ENCODE assay signal across 30 cellular contexts in genomic region chr12:130850418-130851021, GRCh38. TPM values are rescaled to one million over a fixed set of nuclear protein-coding genes. Genes with fewer than 3 reads are reported as not detected.
DNase-seq lines count a peak whose midpoint lies in the region; ATAC-seq, FAIRE-seq and TF ChIP-seq lines count a peak whose summit lies in the region.
"Had no signal": no experiment of that assay in that cellular context is flagged by ENCODE, and none has a peak within 500 bp of the region (broad histone marks: within the 10 kb centered on the region; RNA-seq: fewer than 3 reads in every experiment).

No MANE protein-coding gene starts in this region.

- H3K79me2 ChIP-seq in HepG2 (ENCODE audit: insufficient read depth, low read length) = no peaks in the 10 kb centered on the region

- 49% methylated on average over 12 of the region's 12 CpGs for whole genome bisulfite sequencing in HepG2 (ENCODE audit: low lambda C conversion rate)
- 77% methylated on average over 12 of the region's 12 CpGs for WGBS in right lobe of liver (ENCODE audit: insufficient coverage, low coverage, low lambda C conversion rate, missing lambda C conversion rate)

- no TSS peak for BruUV-seq in HepG2 (replicated peaks; lab: Mats Ljungman, UMichigan)

- peak overlapping the region; percentile 61 for H3K27ac ChIP-seq in HepG2 (ENCODE audit: extremely low read length, insufficient read depth, low read length)
- no peak overlapping the region for H3K27ac ChIP-seq in right lobe of liver
- H3K27ac ChIP-seq: C4-2B, GM23248 had no signal

- H3K4me3 Mint-ChIP-seq in endothelial cell (ENCODE audit: unreplicated experiment) (no peak overlapping the region), nephron (peak overlapping the region in 1 of 3 experiments; percentile 25)
- H3K4me3 Mint-ChIP-seq: activated CD4-positive, alpha-beta T cell treated with anti-CD3 and anti-CD28 coated beads for 36 hours; activated CD8-positive, alpha-beta T cell treated with anti-CD3 and anti-CD28 coated beads for 36 hours; activated T-helper 17 cell treated with anti-CD3 and anti-CD28 coated beads, Interleukin-2, amount 50 U/mL, for 72 hours; naive thymus-derived CD8-positive, alpha-beta T cell; T-helper 2 cell treated with Interferon-gamma antibody and Interleukin-4, amounts not matched to agents 5 μg/mL and 100 μg/mL, for 36 hours had no signal

- in situ Hi-C loops in HepG2 (cut with HindIII; ENCODE audit: extremely low pct_ligation_motif_present, low pct_unique_long_range_greater_than_20kb) = no loop called here

- H3K4me2 ChIP-seq in HepG2 (ENCODE audit: low read depth, low read length) = peak overlapping the region; percentile 34

- no peaks in the 10 kb centered on the region for H4K20me1 ChIP-seq in HepG2 (ENCODE audit: insufficient read depth, low read length)

- no peak overlapping the region for H2AFZ ChIP-seq in HepG2 (ENCODE audit: low read length)
- H2AFZ ChIP-seq: GM23248 had no signal

- H3K27ac Mint-ChIP-seq in endothelial cell (ENCODE audit: unreplicated experiment) (peak overlapping the region; percentile 58), nephron (peak overlapping the region; percentile 74 to 96 (median 87))
- H3K27ac Mint-ChIP-seq: activated CD4-positive, alpha-beta T cell treated with anti-CD3 and anti-CD28 coated beads for 36 hours; activated CD8-positive, alpha-beta T cell treated with anti-CD3 and anti-CD28 coated beads for 36 hours; activated T-helper 17 cell treated with anti-CD3 and anti-CD28 coated beads, Interleukin-2, amount 50 U/mL, for 72 hours; T-helper 2 cell treated with Interferon-gamma antibody and Interleukin-4, amounts not matched to agents 5 μg/mL and 100 μg/mL, for 36 hours had no signal

- H3K9ac ChIP-seq in HepG2 (ENCODE audit: insufficient read depth, low read depth, low read length) = no peak overlapping the region
- H3K9ac ChIP-seq: GM23248 had no signal

- H3K9me3 ChIP-seq in HepG2 (ENCODE audit: low read length) (no peaks in the 10 kb centered on the region), right lobe of liver (no peaks in the 10 kb centered on the region)

- CTCF ChIA-PET in HepG2 (lab: Yijun Ruan, JAX; ENCODE audit: low intra/inter-chr PET ratio, low total read pairs) = no interaction called here

- no peaks in the 10 kb centered on the region for H3K27me3 ChIP-seq in HepG2 (ENCODE audit: control insufficient read depth in 1 of 2, insufficient read depth in 2 of 2, low read length in 2 of 2)
- no peaks in the 10 kb centered on the region for H3K27me3 ChIP-seq in right lobe of liver

- DNase-seq in HepG2 (ENCODE audit: low spot score) (no peak), right lobe of liver (no peak), endothelial cell (ENCODE audit: low spot score) (no peak), NCI-H1417 (lab: John Stamatoyannopoulos, UW) (no peak), DMS53 treated with DMSO at 0.1 percent for 48 hours (lab: John Stamatoyannopoulos, UW; ENCODE audit: unreplicated experiment) (no peak), inferior parietal cortex (ENCODE audit: extremely low spot score) (no peak)
- DNase-seq: activated CD4-positive, alpha-beta T cell treated with anti-CD3 and anti-CD28 coated beads for 36 hours; activated CD8-positive, alpha-beta T cell treated with anti-CD3 and anti-CD28 coated beads for 36 hours; activated naive CD4-positive, alpha-beta T cell treated with anti-CD3 and anti-CD28 coated beads, Interleukin-2, amount 50 U/mL, for 16 hours; cerebellar nuclear complex; DMS79 treated with DMSO at 0.1 percent for 48 hours; GDM1; GM23248; Kasumi-1; MV-4-11; naive thymus-derived CD8-positive, alpha-beta T cell; NCI-H1436 treated with DMSO at 0.1 percent for 48 hours; SHP77; stimulated activated naive CD4-positive, alpha-beta T cell had no signal

- H3K4me1 Mint-ChIP-seq in endothelial cell (ENCODE audit: unreplicated experiment) (peaks cover 8% of the 10 kb centered on the region), nephron (peaks cover 6% of the 10 kb centered on the region)
- H3K4me1 Mint-ChIP-seq: activated CD4-positive, alpha-beta T cell treated with anti-CD3 and anti-CD28 coated beads for 36 hours; activated T-helper 17 cell treated with anti-CD3 and anti-CD28 coated beads, Interleukin-2, amount 50 U/mL, for 72 hours; naive thymus-derived CD8-positive, alpha-beta T cell had no signal

- TF ChIP-seq POLR2A in HepG2 (IDR thresholded peaks at IDR 0.05; ENCODE audit: insufficient read depth in 1 of 2, low read depth in 2 of 2, low read length in 2 of 2) (0 out of 4 replicates have a peak, but pooled peaks of 1 of the 2 experiments have one; percentile 30), right lobe of liver (IDR thresholded peaks at IDR 0.05) (no peak)

- H3K36me3 ChIP-seq in HepG2 (replicated peaks in 1 of 2; ENCODE audit: control insufficient read depth in 1 of 2, insufficient read depth in 2 of 2, low read length in 2 of 2) = no peaks in the 10 kb centered on the region
- H3K36me3 ChIP-seq in right lobe of liver = no peaks in the 10 kb centered on the region

- TF ChIP-seq RAD21 in HepG2 (CRISPR knock-in tag; IDR thresholded peaks at IDR 0.05) = no peak

- peaks cover 69% of the 10 kb centered on the region for H3K4me1 ChIP-seq in HepG2 (ENCODE audit: insufficient read depth, low read length)
- H3K4me1 ChIP-seq in right lobe of liver = no peaks in the 10 kb centered on the region

- H3K36me3 Mint-ChIP-seq in endothelial cell (ENCODE audit: low read depth, unreplicated experiment) (no peaks in the 10 kb centered on the region), nephron (ENCODE audit: low read depth) (no peaks in the 10 kb centered on the region)
- H3K36me3 Mint-ChIP-seq: brain; naive thymus-derived CD8-positive, alpha-beta T cell had no signal

- POLR2A ChIA-PET in HepG2 (lab: Yijun Ruan, JAX) = interaction anchor here (1.7 kb wide), 1 partner anchor 20 kb away, joined by 8 read pairs; no protein-coding TSS in a partner anchor

- H3K9me3 Mint-ChIP-seq in endothelial cell (ENCODE audit: unreplicated experiment) = no peaks in the 10 kb centered on the region
- H3K9me3 Mint-ChIP-seq in nephron = no peaks in the 10 kb centered on the region
- H3K9me3 Mint-ChIP-seq: activated CD8-positive, alpha-beta T cell treated with anti-CD3 and anti-CD28 coated beads for 36 hours; activated T-helper 17 cell treated with anti-CD3 and anti-CD28 coated beads, Interleukin-2, amount 50 U/mL, for 72 hours; naive thymus-derived CD8-positive, alpha-beta T cell; T-helper 2 cell treated with Interferon-gamma antibody and Interleukin-4, amounts not matched to agents 5 μg/mL and 100 μg/mL, for 36 hours had no signal

- TF ChIP-seq CTCF in HepG2 (CRISPR knock-in tag; IDR thresholded peaks at IDR 0.05) (no peak), right lobe of liver (IDR thresholded peaks at IDR 0.05) (no peak), endothelial cell (IDR thresholded peaks at IDR 0.05; ENCODE audit: unreplicated experiment) (no peak), nephron (IDR thresholded peaks at IDR 0.05; ENCODE audit: unreplicated experiment in 3 of 3) (no peak)

- TF ChIP-seq EP300 in HepG2 (IDR thresholded peaks at IDR 0.05; ENCODE audit: low read depth in 2 of 2, low read length in 2 of 2) (no peak), HepG2 (CRISPR knock-in tag; IDR thresholded peaks at IDR 0.05; ENCODE audit: borderline replicate concordance) (no peak)

- ATAC-seq in HepG2 = no peak
- no peak for ATAC-seq in right lobe of liver
- ATAC-seq in GM18858 (IDR thresholded peaks at IDR 0.05; ENCODE audit: unreplicated experiment) = no peak
- ATAC-seq: activated CD4-positive, alpha-beta T cell treated with anti-CD3 and anti-CD28 coated beads for 36 hours; activated CD8-positive, alpha-beta T cell treated with anti-CD3 and anti-CD28 coated beads for 36 hours; activated T-helper 17 cell treated with anti-CD3 and anti-CD28 coated beads, Interleukin-2, amount 50 U/mL, for 72 hours; naive thymus-derived CD8-positive, alpha-beta T cell; Panc1 had no signal

- H3K27me3 Mint-ChIP-seq in endothelial cell (ENCODE audit: unreplicated experiment) = peaks cover 6% of the 10 kb centered on the region
- H3K27me3 Mint-ChIP-seq in nephron (ENCODE audit: low read depth) = peaks cover 54% of the 10 kb centered on the region
- H3K27me3 Mint-ChIP-seq: activated CD8-positive, alpha-beta T cell treated with anti-CD3 and anti-CD28 coated beads for 36 hours; activated T-helper 17 cell treated with anti-CD3 and anti-CD28 coated beads, Interleukin-2, amount 50 U/mL, for 72 hours had no signal

- intact Hi-C loops in HepG2 (cut with micrococcal nuclease; ENCODE audit: unreplicated experiment) (loop anchor here (1.0 kb wide), 1 partner anchor 13 kb away; no protein-coding TSS in a partner anchor), right lobe of liver (cut with DNase I) (no loop called here)

- FAIRE-seq in HepG2 (lab: Jason Lieb, UNC) = no peak
- FAIRE-seq: endometrium, frontal cortex, islet of Langerhans, small intestine had no signal

- H3K4me3 ChIP-seq in HepG2 (replicated peaks in 1 of 3; ENCODE audit: insufficient read depth in 1 of 3, low read depth in 2 of 3, low read length in 3 of 3) = no peak overlapping the region; a peak in 1 of 6 replicates
- H3K4me3 ChIP-seq in right lobe of liver = no peak overlapping the region
- H3K4me3 ChIP-seq: GM23248 had no signal

RNA-seq across cellular contexts. Expression of gene STX2, which starts 11.5 kb away (rescaled TPM):
- total RNA-seq in HepG2 (2016; rRNA removed; fragmentation: Illumina TruSeq; extraction: Trizol) (12.4 and 13.4 TPM in 2 replicates), right lobe of liver (10 to 100 TPM in 1 of 6 experiments, 1 to 10 TPM in 5; 5.3 to 11.8 (median 7.2) TPM), endothelial cell (ENCODE audit: unreplicated experiment) (17.4 TPM)
- 10.3 and 12.4 TPM in 2 replicates for total RNA-seq in HepG2 (2016; cell fraction: cytosol; rRNA removed; fragmentation: Illumina TruSeq; extraction: Trizol; ENCODE audit: low read depth)
- total RNA-seq in HepG2 (2016; cell fraction: insoluble cytoplasmic fraction; rRNA removed; fragmentation: Illumina TruSeq; extraction: Trizol) = 11.7 and 13.3 TPM in 2 replicates
- total RNA-seq in HepG2 (2016; cell fraction: membrane; rRNA removed; fragmentation: Illumina TruSeq; extraction: Trizol) = 17.4 and 19.2 TPM in 2 replicates
- 9.3 and 11.7 TPM in 2 replicates for total RNA-seq in HepG2 (2016; cell fraction: nucleus; rRNA removed; fragmentation: Illumina TruSeq; extraction: Trizol)
- polyA plus RNA-seq in HepG2 (2011; rRNA removed) = 22.8 and 25.1 TPM in 2 replicates
- polyA plus RNA-seq in HepG2 (2011; cell fraction: cytosol; rRNA removed) = 9.8 and 15.2 TPM in 2 replicates
- 35.1 and 44.2 TPM in 2 replicates for polyA plus RNA-seq in HepG2 (2011; cell fraction: nucleus; rRNA removed)
- polyA plus RNA-seq in HepG2 (2012) = 13.4 and 16.2 TPM in 2 replicates
- polyA plus RNA-seq in HepG2 (2016; cell fraction: cytosol; fragmentation: Illumina TruSeq; extraction: Trizol; ENCODE audit: low read depth) = 8.3 and 10.5 TPM in 2 replicates
- polyA plus RNA-seq in HepG2 (2016; cell fraction: insoluble cytoplasmic fraction; fragmentation: Illumina TruSeq; extraction: Trizol; ENCODE audit: low read depth) = 13.2 and 13.7 TPM in 2 replicates
- polyA plus RNA-seq in HepG2 (2016; cell fraction: membrane; fragmentation: Illumina TruSeq; extraction: Trizol; ENCODE audit: low read depth) = 14.0 and 15.0 TPM in 2 replicates
- polyA plus RNA-seq in HepG2 (2016; cell fraction: nucleus; fragmentation: Illumina TruSeq; extraction: Trizol; ENCODE audit: insufficient read depth, low read depth) = 18.7 and 22.3 TPM in 2 replicates
- polyA minus RNA-seq in HepG2 (2011; rRNA and poly(A)+ RNA removed; ENCODE audit: low replicate concordance) = 8.4 and 9.4 TPM in 2 replicates
- 7.5 and 8.7 TPM in 2 replicates for polyA minus RNA-seq in HepG2 (2011; cell fraction: cytosol; rRNA and poly(A)+ RNA removed)
- polyA minus RNA-seq in HepG2 (2011; cell fraction: nucleus; rRNA and poly(A)+ RNA removed) = 19.6 and 26.2 TPM in 2 replicates

RNA-seq across cellular contexts. Expression of gene RAN, which starts 21.3 kb away (rescaled TPM):
- total RNA-seq in HepG2 (2016; rRNA removed; fragmentation: Illumina TruSeq; extraction: Trizol) (1,630 and 2,526 TPM in 2 replicates), right lobe of liver (100 to 1,000 TPM; 136 to 220 (median 147) TPM), endothelial cell (ENCODE audit: unreplicated experiment) (685 TPM)
- total RNA-seq in HepG2 (2016; cell fraction: cytosol; rRNA removed; fragmentation: Illumina TruSeq; extraction: Trizol; ENCODE audit: low read depth) = 453 and 456 TPM in 2 replicates
- total RNA-seq in HepG2 (2016; cell fraction: insoluble cytoplasmic fraction; rRNA removed; fragmentation: Illumina TruSeq; extraction: Trizol) = 1,637 and 2,557 TPM in 2 replicates
- total RNA-seq in HepG2 (2016; cell fraction: membrane; rRNA removed; fragmentation: Illumina TruSeq; extraction: Trizol) = 837 and 870 TPM in 2 replicates
- 527 and 560 TPM in 2 replicates for total RNA-seq in HepG2 (2016; cell fraction: nucleus; rRNA removed; fragmentation: Illumina TruSeq; extraction: Trizol)
- polyA plus RNA-seq in HepG2 (2011; rRNA removed) = 996 and 1,335 TPM in 2 replicates
- polyA plus RNA-seq in HepG2 (2011; cell fraction: cytosol; rRNA removed) = 979 and 1,087 TPM in 2 replicates
- 385 and 550 TPM in 2 replicates for polyA plus RNA-seq in HepG2 (2011; cell fraction: nucleus; rRNA removed)
- polyA plus RNA-seq in HepG2 (2012) = 1,088 and 1,104 TPM in 2 replicates
- 580 and 585 TPM in 2 replicates for polyA plus RNA-seq in HepG2 (2016; cell fraction: cytosol; fragmentation: Illumina TruSeq; extraction: Trizol; ENCODE audit: low read depth)
- polyA plus RNA-seq in HepG2 (2016; cell fraction: insoluble cytoplasmic fraction; fragmentation: Illumina TruSeq; extraction: Trizol; ENCODE audit: low read depth) = 2,503 and 2,588 TPM in 2 replicates
- polyA plus RNA-seq in HepG2 (2016; cell fraction: membrane; fragmentation: Illumina TruSeq; extraction: Trizol; ENCODE audit: low read depth) = 756 and 768 TPM in 2 replicates
- polyA plus RNA-seq in HepG2 (2016; cell fraction: nucleus; fragmentation: Illumina TruSeq; extraction: Trizol; ENCODE audit: insufficient read depth, low read depth) = 908 and 932 TPM in 2 replicates
- 405 and 954 TPM in 2 replicates for polyA minus RNA-seq in HepG2 (2011; rRNA and poly(A)+ RNA removed; ENCODE audit: low replicate concordance)
- polyA minus RNA-seq in HepG2 (2011; cell fraction: cytosol; rRNA and poly(A)+ RNA removed) = 424 and 441 TPM in 2 replicates
- polyA minus RNA-seq in HepG2 (2011; cell fraction: nucleus; rRNA and poly(A)+ RNA removed) = 138 and 202 TPM in 2 replicates
